Comparison of ENCODE assay signal across 25 cellular contexts in genomic region chr12:97005174-97005573, GRCh38.
"Had no signal": no experiment of that assay in that cellular context is flagged by ENCODE, and none has a peak within 500 bp of the region (broad histone marks: within the 10 kb centered on the region; RNA-seq: fewer than 3 reads in every experiment).

No MANE protein-coding gene starts in this region.

- H3K27me3 ChIP-seq: stomach, thyroid gland, upper lobe of left lung, vagina had no signal

- H3K4me3 Mint-ChIP-seq: activated B cell treated with CpG ODN at 0.5 μM for 24 hours; activated CD4-positive, alpha-beta T cell treated with anti-CD3 and anti-CD28 coated beads for 36 hours; activated CD8-positive, alpha-beta memory T cell treated with anti-CD3 and anti-CD28 coated beads, Interleukin-2, amount 10 ng/mL, durations not matched to agents 7 days and 5 days; activated CD8-positive, alpha-beta T cell treated with anti-CD3 and anti-CD28 coated beads, Interleukin-2, amount 10 ng/mL, durations not matched to agents 7 days and 5 days; activated T-cell treated with anti-CD3 and anti-CD28 coated beads, Interleukin-2, amount 50 U/mL, for 72 hours; immature natural killer cell; mesothelial cell of epicardium; naive B cell; stimulated activated effector memory CD8-positive, alpha-beta T cell treated with anti-CD3 and anti-CD28 coated beads, Interleukin-12 subunit alpha, Interleukin-12 subunit beta, amount 100 ng/mL, for 72 hours; T-helper 1 cell treated with Interleukin-12 subunit alpha and Interleukin-12 subunit beta and Interleukin-4 antibody, amounts not matched to agents 30 μg/mL and 1 μg/mL, for 36 hours had no signal

- H3K36me3 ChIP-seq: stomach, thyroid gland, upper lobe of left lung, vagina had no signal

- H3K4me1 ChIP-seq: stomach, thyroid gland, upper lobe of left lung, vagina had no signal

- H3K27ac Mint-ChIP-seq: activated B cell treated with CpG ODN at 0.5 μM for 24 hours; activated CD4-positive, alpha-beta T cell treated with anti-CD3 and anti-CD28 coated beads for 36 hours; activated CD8-positive, alpha-beta memory T cell treated with anti-CD3 and anti-CD28 coated beads, Interleukin-2, amount 10 ng/mL, durations not matched to agents 7 days and 5 days; activated CD8-positive, alpha-beta T cell treated with anti-CD3 and anti-CD28 coated beads, Interleukin-2, amount 10 ng/mL, durations not matched to agents 7 days and 5 days; activated naive CD4-positive, alpha-beta T cell treated with anti-CD3 and anti-CD28 coated beads, Interleukin-2, amount 50 U/mL, for 72 hours; activated T-cell treated with anti-CD3 and anti-CD28 coated beads, Interleukin-2, amount 50 U/mL, for 72 hours; immature natural killer cell; mesothelial cell of epicardium; naive B cell; stimulated activated effector memory CD8-positive, alpha-beta T cell treated with anti-CD3 and anti-CD28 coated beads, Interleukin-12 subunit alpha, Interleukin-12 subunit beta, amount 100 ng/mL, for 72 hours; T-helper 1 cell treated with Interleukin-12 subunit alpha and Interleukin-12 subunit beta and Interleukin-4 antibody, amounts not matched to agents 30 μg/mL and 1 μg/mL, for 36 hours had no signal

- H3K9me3 Mint-ChIP-seq: activated B cell treated with CpG ODN at 0.5 μM for 24 hours; activated naive CD4-positive, alpha-beta T cell treated with anti-CD3 and anti-CD28 coated beads, Interleukin-2, amount 50 U/mL, for 72 hours; activated T-cell treated with anti-CD3 and anti-CD28 coated beads, Interleukin-2, amount 50 U/mL, for 72 hours; immature natural killer cell; mesothelial cell of epicardium; naive B cell; stimulated activated effector memory CD8-positive, alpha-beta T cell treated with anti-CD3 and anti-CD28 coated beads, Interleukin-12 subunit alpha, Interleukin-12 subunit beta, amount 100 ng/mL, for 72 hours; T-helper 1 cell treated with Interleukin-12 subunit alpha and Interleukin-12 subunit beta and Interleukin-4 antibody, amounts not matched to agents 30 μg/mL and 1 μg/mL, for 36 hours had no signal

- H3K9me3 ChIP-seq: stomach, thyroid gland, upper lobe of left lung, vagina had no signal

- H3K4me1 Mint-ChIP-seq: activated B cell treated with CpG ODN at 0.5 μM for 24 hours; activated CD4-positive, alpha-beta T cell treated with anti-CD3 and anti-CD28 coated beads for 36 hours; activated CD8-positive, alpha-beta memory T cell treated with anti-CD3 and anti-CD28 coated beads, Interleukin-2, amount 10 ng/mL, durations not matched to agents 7 days and 5 days; immature natural killer cell; naive B cell; stimulated activated effector memory CD8-positive, alpha-beta T cell treated with anti-CD3 and anti-CD28 coated beads, Interleukin-12 subunit alpha, Interleukin-12 subunit beta, amount 100 ng/mL, for 72 hours had no signal

- DNase-seq: activated B cell treated with CpG ODN at 0.5 μM for 24 hours; activated CD4-positive, alpha-beta T cell treated with anti-CD3 and anti-CD28 coated beads for 36 hours; activated CD8-positive, alpha-beta memory T cell treated with anti-CD3 and anti-CD28 coated beads, Interleukin-2, amount 10 ng/mL, durations not matched to agents 7 days and 5 days; activated CD8-positive, alpha-beta T cell treated with anti-CD3 and anti-CD28 coated beads, Interleukin-2, amount 10 ng/mL, durations not matched to agents 7 days and 5 days; activated naive CD4-positive, alpha-beta T cell; activated T-cell treated with anti-CD3 and anti-CD28 coated beads, Interleukin-2, amount 50 U/mL, for 72 hours; dermis blood vessel endothelial cell; effector CD8-positive, alpha-beta T cell; hippocampal formation; immature natural killer cell; naive B cell; posterior cingulate gyrus; right cardiac atrium; stimulated activated CD4-positive, alpha-beta T cell treated with anti-CD3 and anti-CD28 coated beads, Interleukin-4, amount 100 ng/mL, for 24 hours; stomach; SW 1271; T-helper 9 cell; thyroid gland; upper lobe of left lung had no signal

- H3K36me3 Mint-ChIP-seq: activated CD8-positive, alpha-beta memory T cell treated with anti-CD3 and anti-CD28 coated beads, Interleukin-2, amount 10 ng/mL, durations not matched to agents 7 days and 5 days; activated naive CD4-positive, alpha-beta T cell treated with anti-CD3 and anti-CD28 coated beads, Interleukin-2, amount 50 U/mL, for 72 hours; immature natural killer cell; mesothelial cell of epicardium; naive B cell; stimulated activated effector memory CD8-positive, alpha-beta T cell treated with anti-CD3 and anti-CD28 coated beads, Interleukin-12 subunit alpha, Interleukin-12 subunit beta, amount 100 ng/mL, for 72 hours had no signal

- H3K4me3 ChIP-seq: stomach, thyroid gland, upper lobe of left lung, vagina had no signal

- H3K27ac ChIP-seq: epithelial cell of prostate, stomach, thyroid gland, upper lobe of left lung, vagina had no signal

- ATAC-seq: activated CD4-positive, alpha-beta T cell treated with anti-CD3 and anti-CD28 coated beads for 36 hours; activated CD8-positive, alpha-beta memory T cell treated with anti-CD3 and anti-CD28 coated beads, Interleukin-2, amount 10 ng/mL, durations not matched to agents 7 days and 5 days; activated CD8-positive, alpha-beta T cell treated with anti-CD3 and anti-CD28 coated beads, Interleukin-2, amount 10 ng/mL, durations not matched to agents 7 days and 5 days; activated naive CD4-positive, alpha-beta T cell treated with anti-CD3 and anti-CD28 coated beads, Interleukin-2, amount 50 U/mL, for 72 hours; activated T-cell treated with anti-CD3 and anti-CD28 coated beads, Interleukin-2, amount 50 U/mL, for 72 hours; right cardiac atrium; stimulated activated effector memory CD8-positive, alpha-beta T cell treated with anti-CD3 and anti-CD28 coated beads, Interleukin-12 subunit alpha, Interleukin-12 subunit beta, amount 100 ng/mL, for 72 hours had no signal
